ENCODE assay signal across 8 cellular contexts in genomic region chr12:106986135-106986534, GRCh38. TPM values are rescaled to one million over a fixed set of nuclear protein-coding genes. Genes with fewer than 3 reads are reported as not detected.
DNase-seq lines count a peak whose midpoint lies in the region; ATAC-seq and TF ChIP-seq lines count a peak whose summit lies in the region.

No MANE protein-coding gene starts in this region.

- peaks cover 2% of the 10 kb centered on the region for H3K27me3 Mint-ChIP-seq in memory B cell

- H3K4me1 Mint-ChIP-seq in memory B cell = peaks cover 13% of the 10 kb centered on the region

- no peak for ATAC-seq in Right ventricle myocardium inferior
- no peak for ATAC-seq in body of pancreas
- no peak for ATAC-seq in memory B cell (ENCODE audit: low read depth)
- no peak for ATAC-seq in upper lobe of right lung
- ATAC-seq in left colon = no peak

- peaks cover 5% of the 10 kb centered on the region for H3K36me3 ChIP-seq in cardiac muscle cell
- peaks cover 0 to 2% of the 10 kb centered on the region in 2 donors for H3K36me3 ChIP-seq in body of pancreas (replicated peaks in 1 of 2; ENCODE audit: insufficient read depth in 1 of 2, low read depth in 2 of 2)
- peaks cover 10% of the 10 kb centered on the region for H3K36me3 ChIP-seq in upper lobe of right lung

- intact Hi-C loops in Right ventricle myocardium inferior (cut with DNase I) (no loop called here), body of pancreas (cut with DNase I) (no loop called here), upper lobe of right lung (cut with DNase I) (no loop called here), left colon (cut with DNase I, micrococcal nuclease) (no loop called here)

- WGBS in body of pancreas, 2 donors = 7 to 13% methylated on average over 4 of the region's 4 CpGs

- TF ChIP-seq CTCF in cardiac muscle cell (IDR thresholded peaks at IDR 0.05; ENCODE audit: low read depth, low read length) (no peak), body of pancreas (IDR thresholded peaks at IDR 0.05) (no peak), upper lobe of right lung (IDR thresholded peaks at IDR 0.05) (no peak)

- peaks cover 2% of the 10 kb centered on the region for H3K9me3 Mint-ChIP-seq in memory B cell

- no peak overlapping the region for H3K27ac Mint-ChIP-seq in memory B cell

- H3K27ac ChIP-seq in cardiac muscle cell (peak overlapping the region; percentile 83), body of pancreas (peak overlapping the region; percentile 90 to 95 (median 92)), upper lobe of right lung (peak overlapping the region; percentile 90)

- H3K36me3 Mint-ChIP-seq in memory B cell = peaks cover 10% of the 10 kb centered on the region

- H3K4me1 ChIP-seq in cardiac muscle cell (ENCODE audit: low read depth) (peaks cover 11% of the 10 kb centered on the region), body of pancreas (peaks cover 37% of the 10 kb centered on the region), upper lobe of right lung (peaks cover 22% of the 10 kb centered on the region)

- H3K9me3 ChIP-seq in cardiac muscle cell (ENCODE audit: low read depth) (no peaks in the 10 kb centered on the region), body of pancreas (no peaks in the 10 kb centered on the region), upper lobe of right lung (no peaks in the 10 kb centered on the region)

- DNase-seq in cardiac muscle cell (ENCODE audit: low read depth in 1 of 2, low spot score in 1 of 2) = no peak
- no peak for DNase-seq in Right ventricle myocardium inferior (ENCODE audit: missing footprints)
- DNase-seq in body of pancreas = no peak
- no peak for DNase-seq in memory B cell (ENCODE audit: low spot score in 2 of 2)
- no peak for DNase-seq in upper lobe of right lung
- DNase-seq in NCI-H446 treated with DMSO at 0.1 percent for 48 hours (lab: John Stamatoyannopoulos, UW) = no peak
- DNase-seq in left colon = no peak
- DNase-seq in effector CD8-positive, alpha-beta T cell (lab: John Stamatoyannopoulos, UW) = no peak

- H3K4me3 ChIP-seq in cardiac muscle cell = peak overlapping the region; percentile 70
- peak overlapping the region; percentile 20 to 44 for H3K4me3 ChIP-seq in body of pancreas
- peak overlapping the region; percentile 80 for H3K4me3 ChIP-seq in upper lobe of right lung

- H3K4me3 Mint-ChIP-seq in memory B cell = peak overlapping the region; percentile 43

- no peaks in the 10 kb centered on the region for H3K27me3 ChIP-seq in cardiac muscle cell
- H3K27me3 ChIP-seq in body of pancreas = no peaks in the 10 kb centered on the region
- no peaks in the 10 kb centered on the region for H3K27me3 ChIP-seq in upper lobe of right lung

- no peak for TF ChIP-seq POLR2A in body of pancreas (IDR thresholded peaks at IDR 0.05)

RNA-seq across cellular contexts. Expression of gene MTERF2, which starts 0.8 kb away (rescaled TPM):
- total RNA-seq in cardiac muscle cell (32.0 and 52.0 TPM in 2 replicates), Right ventricle myocardium inferior (33.1 TPM), body of pancreas (10 to 100 TPM; 24.1 to 32.9 TPM), upper lobe of right lung (10.9 TPM), left colon (10 to 100 TPM in 1 of 2 donors, 1 to 10 TPM in 1; 7.7 to 10.6 TPM)
- polyA plus RNA-seq in cardiac muscle cell = 66.1 and 84.8 TPM in 2 replicates

RNA-seq across cellular contexts. Expression of gene TMEM263, which starts 30.4 kb away (rescaled TPM):
- total RNA-seq in cardiac muscle cell (68.1 and 87.4 TPM in 2 replicates), Right ventricle myocardium inferior (35.8 TPM), body of pancreas (10 to 100 TPM; 27.4 to 33.5 TPM), upper lobe of right lung (32.6 TPM), left colon (10 to 100 TPM; 24.6 to 26.3 TPM)
- 77.8 and 86.3 TPM in 2 replicates for polyA plus RNA-seq in cardiac muscle cell
